ENCODE assay signal across 8 cellular contexts in genomic region chr1:170530972-170531757, GRCh38. TPM values are rescaled to one million over a fixed set of nuclear protein-coding genes. Genes with fewer than 3 reads are reported as not detected.
DNase-seq lines count a peak whose midpoint lies in the region; ATAC-seq, FAIRE-seq and TF ChIP-seq lines count a peak whose summit lies in the region.

No MANE protein-coding gene starts in this region.

- H3K36me3 ChIP-seq in body of pancreas (replicated peaks in 1 of 2; ENCODE audit: insufficient read depth in 1 of 2, low read depth in 2 of 2) (no peaks in the 10 kb centered on the region), lower lobe of right lung (no peaks in the 10 kb centered on the region), urinary bladder (ENCODE audit: insufficient read depth) (no peaks in the 10 kb centered on the region)

- H3K4me1 ChIP-seq in body of pancreas (peaks cover 23% of the 10 kb centered on the region), lower lobe of right lung (peaks cover 28% of the 10 kb centered on the region), urinary bladder (ENCODE audit: insufficient read depth) (no peaks in the 10 kb centered on the region)

- 13 to 14% methylated on average over 29 of the region's 29 CpGs for WGBS in body of pancreas, 2 donors
- WGBS in urinary bladder, result 4% methylated on average over 29 of the region's 29 CpGs

- H3K4me3 ChIP-seq in body of pancreas, result peak overlapping the region; percentile 53 to 86
- peak overlapping the region; percentile 73 for H3K4me3 ChIP-seq in lower lobe of right lung
- peak overlapping the region; percentile 52 for H3K4me3 ChIP-seq in urinary bladder (ENCODE audit: low read depth, low read length)

- H3K27ac ChIP-seq in body of pancreas (peak overlapping the region; percentile 81 to 96 (median 94)), lower lobe of right lung (peak overlapping the region; percentile 95), urinary bladder (ENCODE audit: low read depth) (peak overlapping the region; percentile 87)

- H3K9me3 ChIP-seq in body of pancreas (no peaks in the 10 kb centered on the region), lower lobe of right lung (no peaks in the 10 kb centered on the region)

- peak; percentile 3 for ATAC-seq in HG02852 (IDR thresholded peaks at IDR 0.05; ENCODE audit: unreplicated experiment)
- ATAC-seq in body of pancreas, result no peak
- ATAC-seq in lower lobe of right lung, result peak in 1 of 2 donors; percentile 0
- ATAC-seq in GM21515 (IDR thresholded peaks at IDR 0.05; ENCODE audit: unreplicated experiment), result no peak

- DNase-seq in D721Med (ENCODE audit: insufficient read length, low spot score), result no peak
- peak in 2 of 4 donors; percentile 5 to 14 for DNase-seq in body of pancreas
- peak; percentile 49 for DNase-seq in lower lobe of right lung
- no peak for DNase-seq in activated gamma-delta T cell treated with Interleukin-2 at 50 U/mL for 16 hours
- DNase-seq in foreskin melanocyte, result no peak

- H3K27me3 ChIP-seq in body of pancreas (no peaks in the 10 kb centered on the region), lower lobe of right lung (ENCODE audit: low read depth) (no peaks in the 10 kb centered on the region)

- intact Hi-C loops in body of pancreas (cut with DNase I) (no loop called here), lower lobe of right lung (cut with DNase I) (no loop called here)

- TF ChIP-seq CTCF in D721Med (IDR thresholded peaks at IDR 0.05; ENCODE audit: insufficient read depth, missing control alignments) (no peak), body of pancreas (IDR thresholded peaks at IDR 0.05) (peak in 1 of 7 experiments; percentile 3), lower lobe of right lung (IDR thresholded peaks at IDR 0.05) (no peak)

- TF ChIP-seq POLR2A in body of pancreas (IDR thresholded peaks at IDR 0.05), result no peak

- peak; percentile 89 for FAIRE-seq in D721Med (lab: Jason Lieb, UNC)

RNA-seq across cellular contexts. Expression of gene GORAB, which starts 0.8 kb away (rescaled TPM):
- total RNA-seq in body of pancreas (10 to 100 TPM in 1 of 2 donors, 1 to 10 TPM in 1; 7.8 to 12.9 TPM), lower lobe of right lung (12.2 TPM), urinary bladder (30.5 TPM)
- 5.9 TPM for polyA plus RNA-seq in urinary bladder
